Comparison of ENCODE assay signal across 8 cellular contexts in genomic region chr6:63574554-63574900, GRCh38. TPM values are rescaled to one million over a fixed set of nuclear protein-coding genes. Genes with fewer than 3 reads are reported as not detected.
DNase-seq lines count a peak whose midpoint lies in the region; ATAC-seq and TF ChIP-seq lines count a peak whose summit lies in the region.

No MANE protein-coding gene starts in this region.

- ATAC-seq in left ventricle myocardium superior: no peak

- CTCF ChIA-PET in MCF 10A (lab: Yijun Ruan, JAX): interaction anchor here (0.6 to 2.5 kb wide), 23 partner anchors 10 to 233 kb away, joined by 3 to 35 read pairs (median 5); no protein-coding TSS in a partner anchor

- H3K9me3 Mint-ChIP-seq in MCF 10A (ENCODE audit: unreplicated experiment): no peaks in the 10 kb centered on the region

- no peaks in the 10 kb centered on the region for H3K27me3 Mint-ChIP-seq in MCF 10A (ENCODE audit: insufficient read depth, unreplicated experiment)

- H3K27ac Mint-ChIP-seq in MCF 10A (ENCODE audit: low read depth, unreplicated experiment): peak overlapping the region; percentile 96

- peaks cover 8% of the 10 kb centered on the region for H3K4me1 Mint-ChIP-seq in MCF 10A (ENCODE audit: insufficient read depth, unreplicated experiment)

- H3K9ac ChIP-seq in mucosa of rectum (ENCODE audit: low read depth in 1 of 2, low read length in 2 of 2): peak overlapping the region in 1 of 2 donors; percentile 96

- H3K36me3 ChIP-seq in right atrium auricular region (peaks cover 30% of the 10 kb centered on the region), mucosa of rectum (ENCODE audit: control insufficient read depth in 2 of 2, insufficient read depth in 2 of 2, low read length in 2 of 2) (peaks cover 28% of the 10 kb centered on the region in 2 donors), vagina (peaks cover 0 to 23% of the 10 kb centered on the region in 2 donors)

- peak overlapping the region; percentile 99 to 100 for H3K27ac ChIP-seq in right atrium auricular region
- peak overlapping the region; percentile 100 for H3K27ac ChIP-seq in mucosa of rectum (ENCODE audit: low read depth in 2 of 2, low read length in 2 of 2)
- H3K27ac ChIP-seq in vagina: peak overlapping the region; percentile 100

- no peaks in the 10 kb centered on the region for H3K27me3 ChIP-seq in right atrium auricular region
- no peaks in the 10 kb centered on the region for H3K27me3 ChIP-seq in mucosa of rectum (ENCODE audit: control insufficient read depth in 2 of 2, insufficient read depth in 2 of 2, low read length in 2 of 2)
- no peaks in the 10 kb centered on the region for H3K27me3 ChIP-seq in vagina

- peak overlapping the region; percentile 88 for H3K4me3 Mint-ChIP-seq in MCF 10A (ENCODE audit: unreplicated experiment)

- BruUV-seq in MCF 10A (replicated peaks; lab: Mats Ljungman, UMichigan): no TSS peak

- intact Hi-C loops in left ventricle myocardium superior (cut with micrococcal nuclease) (no loop called here), MCF 10A (cut with micrococcal nuclease) (loop anchor here (1.0 to 5.0 kb wide), 4 partner anchors 190 to 267 kb away; no protein-coding TSS in a partner anchor), vagina (cut with DNase I) (no loop called here)

- DNase-seq in right atrium auricular region (ENCODE audit: low spot score) (no peak), left ventricle myocardium superior (no peak), MCF 10A (ENCODE audit: unreplicated experiment) (no peak), vagina (ENCODE audit: extremely low spot score in 2 of 2) (no peak), SK-N-DZ (ENCODE audit: low spot score) (no peak), NCI-H524 (lab: John Stamatoyannopoulos, UW) (no peak)
- no peak for DNase-seq in stimulated activated CD4-positive, alpha-beta T cell treated with anti-CD3 and anti-CD28 coated beads, Interleukin-12 subunit alpha, Interleukin-12 subunit beta, amount 100 ng/mL, for 4 hours

- peaks cover 0 to 11% of the 10 kb centered on the region in 2 donors for H3K4me1 ChIP-seq in right atrium auricular region
- peaks cover 20 to 30% of the 10 kb centered on the region in 2 donors for H3K4me1 ChIP-seq in mucosa of rectum (ENCODE audit: control insufficient read depth in 2 of 2, insufficient read depth in 2 of 2, low read length in 2 of 2)
- H3K4me1 ChIP-seq in vagina: peaks cover 24% of the 10 kb centered on the region

- peak overlapping the region; percentile 95 to 99 for H3K4me3 ChIP-seq in right atrium auricular region
- peak overlapping the region; percentile 79 to 95 for H3K4me3 ChIP-seq in mucosa of rectum (ENCODE audit: low read length in 2 of 2)
- peak overlapping the region in 1 of 2 donors; percentile 92 for H3K4me3 ChIP-seq in vagina

- peaks cover 49% of the 10 kb centered on the region for H3K36me3 Mint-ChIP-seq in MCF 10A (ENCODE audit: insufficient read depth, unreplicated experiment)

- POLR2A ChIA-PET in MCF 10A (lab: Yijun Ruan, JAX): interaction anchor here (0.6 to 2.6 kb wide), 25 partner anchors 10 to 230 kb away, joined by 3 to 73 read pairs (median 7); partner anchors contain the start of gene PHF3

- peak in 1 of 2 donors; percentile 4 for TF ChIP-seq CTCF in right atrium auricular region (IDR thresholded peaks at IDR 0.05)
- TF ChIP-seq CTCF in MCF 10A (IDR thresholded peaks at IDR 0.05; ENCODE audit: unreplicated experiment): no peak
- no peak for TF ChIP-seq CTCF in vagina (IDR thresholded peaks at IDR 0.05)

- no peaks in the 10 kb centered on the region for H3K9me3 ChIP-seq in right atrium auricular region
- H3K9me3 ChIP-seq in mucosa of rectum (ENCODE audit: control insufficient read depth in 2 of 2, low read length in 2 of 2): no peaks in the 10 kb centered on the region
- no peaks in the 10 kb centered on the region for H3K9me3 ChIP-seq in vagina

- TF ChIP-seq POLR2A in vagina (IDR thresholded peaks at IDR 0.05): no peak

RNA-seq across cellular contexts. Expression of gene PTP4A1, which starts 2.2 kb away (rescaled TPM):
- total RNA-seq in right atrium auricular region (10 to 100 TPM; 17.1 to 17.9 TPM), left ventricle myocardium superior (39.1 TPM), MCF 10A (2022) (239 and 382 TPM in 2 replicates), vagina (29.5 TPM)
- 18.0 and 24.4 TPM in 2 replicates for polyA plus RNA-seq in SK-N-DZ (2014; cell fraction: cytosol; rRNA removed)
- polyA plus RNA-seq in SK-N-DZ (2014; cell fraction: nucleus; rRNA removed): 14.3 and 36.3 TPM in 2 replicates
